Comparison of ENCODE assay signal across 9 cellular contexts in the genomic region with DNA sequence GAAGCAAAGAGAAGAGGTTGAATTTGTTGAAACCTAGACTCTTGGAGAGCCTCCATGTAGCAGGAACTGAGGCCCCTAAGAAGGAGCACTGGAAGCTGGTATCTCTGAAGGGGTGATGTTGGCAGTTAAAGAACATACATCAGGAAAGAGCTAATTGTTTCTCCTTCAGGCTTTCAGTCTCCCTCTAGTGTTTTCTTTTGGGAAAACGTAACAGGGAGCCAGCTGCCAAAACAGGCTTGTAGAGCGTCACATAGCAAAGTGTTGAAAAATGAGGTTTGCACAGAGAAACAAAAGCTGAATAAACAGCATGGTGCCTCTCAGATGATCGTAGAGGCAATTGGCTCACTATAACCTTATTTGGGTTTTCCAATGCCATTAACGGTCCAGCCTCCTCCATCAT. TPM values are rescaled to one million over a fixed set of nuclear protein-coding genes. Genes with fewer than 3 reads are reported as not detected.
DNase-seq lines count a peak whose midpoint lies in the region; ATAC-seq and TF ChIP-seq lines count a peak whose summit lies in the region.
"Had no signal": no experiment of that assay in that cellular context is flagged by ENCODE, and none has a peak within 500 bp of the region (broad histone marks: within the 10 kb centered on the region; RNA-seq: fewer than 3 reads in every experiment).

No MANE protein-coding gene starts in this region.

- 36 to 60% methylated on average over 4 of the region's 4 CpGs for WGBS in endodermal cell (ENCODE audit: insufficient coverage in 1 of 2, insufficient read length in 1 of 2), 2 experiments

- TF ChIP-seq POLR2A in breast epithelium (IDR thresholded peaks at IDR 0.05), result no peak

- POLR2A ChIA-PET in MCF 10A (lab: Yijun Ruan, JAX), result interaction anchor here (0.6 kb wide), 1 partner anchor 199 kb away, joined by 3 read pairs; no protein-coding TSS in a partner anchor

- no TSS peak for BruUV-seq in MCF 10A (replicated peaks; lab: Mats Ljungman, UMichigan)

- H3K27me3 Mint-ChIP-seq in MCF 10A (ENCODE audit: insufficient read depth, unreplicated experiment) (peaks cover 21% of the 10 kb centered on the region), endodermal cell (ENCODE audit: insufficient read depth) (peaks cover 10% of the 10 kb centered on the region)

- H3K36me3 ChIP-seq in breast epithelium, result no peaks in the 10 kb centered on the region
- no peaks in the 10 kb centered on the region for H3K36me3 ChIP-seq in endodermal cell (ENCODE audit: control insufficient read depth, insufficient read depth, low read length)

- H3K9me3 Mint-ChIP-seq in MCF 10A (ENCODE audit: unreplicated experiment) (no peaks in the 10 kb centered on the region), endodermal cell (peaks cover under 1% of the 10 kb centered on the region)

- no peak for ATAC-seq in HG03039 (IDR thresholded peaks at IDR 0.05; ENCODE audit: unreplicated experiment)
- no peak for ATAC-seq in GM21367 (IDR thresholded peaks at IDR 0.05; ENCODE audit: unreplicated experiment)
- ATAC-seq: activated T-cell treated with anti-CD3 and anti-CD28 coated beads, Interleukin-2, amount 50 U/mL, for 72 hours had no signal

- H3K36me3 Mint-ChIP-seq in MCF 10A (ENCODE audit: insufficient read depth, unreplicated experiment) (no peaks in the 10 kb centered on the region), endodermal cell (ENCODE audit: low read depth) (no peaks in the 10 kb centered on the region)

- intact Hi-C loops in MCF 10A (cut with micrococcal nuclease) (no loop called here), breast epithelium (cut with DNase I; ENCODE audit: low total_unique reads) (no loop called here)

- H3K4me1 Mint-ChIP-seq in MCF 10A (ENCODE audit: insufficient read depth, unreplicated experiment) (no peaks in the 10 kb centered on the region), endodermal cell (peaks cover 7% of the 10 kb centered on the region)

- H3K4me3 Mint-ChIP-seq in MCF 10A (ENCODE audit: unreplicated experiment) (no peak overlapping the region), endodermal cell (no peak overlapping the region)
- H3K4me3 Mint-ChIP-seq: activated T-cell treated with anti-CD3 and anti-CD28 coated beads, Interleukin-2, amount 50 U/mL, for 72 hours had no signal

- CTCF ChIA-PET in MCF 10A (lab: Yijun Ruan, JAX), result interaction anchor here (0.7 to 4.9 kb wide), 33 partner anchors 8 to 532 kb away, joined by 3 to 81 read pairs (median 4); no protein-coding TSS in a partner anchor

- H3K9ac ChIP-seq in endodermal cell (ENCODE audit: extremely low read depth, low read length, poor library complexity, severe bottlenecking), result no peak overlapping the region

- no peak overlapping the region for H3K27ac ChIP-seq in breast epithelium
- H3K27ac ChIP-seq in endodermal cell (ENCODE audit: low read depth, low read length), result no peak overlapping the region
- no peak overlapping the region for H3K27ac ChIP-seq in substantia nigra (ENCODE audit: low read depth, low read length, poor library complexity, severe bottlenecking)

- TF ChIP-seq CTCF in MCF 10A (IDR thresholded peaks at IDR 0.05; ENCODE audit: unreplicated experiment) (peak; percentile 44), breast epithelium (IDR thresholded peaks at IDR 0.05) (no peak), endodermal cell (conservative IDR thresholded peaks at IDR 0.05) (peak; percentile 78)

- H3K27me3 ChIP-seq in breast epithelium, result no peaks in the 10 kb centered on the region
- no peaks in the 10 kb centered on the region for H3K27me3 ChIP-seq in endodermal cell (ENCODE audit: control insufficient read depth, insufficient read depth, low read length, poor library complexity, severe bottlenecking)

- H3K4me3 ChIP-seq in breast epithelium (no peak overlapping the region), endodermal cell (ENCODE audit: low read length) (no peak overlapping the region)

- no peaks in the 10 kb centered on the region for H3K9me3 ChIP-seq in breast epithelium
- no peaks in the 10 kb centered on the region for H3K9me3 ChIP-seq in endodermal cell (ENCODE audit: control insufficient read depth, low read length)

- no peaks in the 10 kb centered on the region for H3K4me1 ChIP-seq in breast epithelium
- H3K4me1 ChIP-seq in endodermal cell (ENCODE audit: control insufficient read depth, insufficient read depth, low read length), result peaks cover 4% of the 10 kb centered on the region

- DNase-seq in MCF 10A (ENCODE audit: unreplicated experiment) (peak; percentile 50), breast epithelium (ENCODE audit: low spot score in 2 of 2) (no peak), NCI-H2196 treated with DMSO at 0.1 percent for 48 hours (lab: John Stamatoyannopoulos, UW; ENCODE audit: unreplicated experiment) (peak; percentile 23), endodermal cell (peak; percentile 75), smooth muscle cell of the brain vasculature (ENCODE audit: low read depth, low spot score) (peak; percentile 10), substantia nigra (lab: John Stamatoyannopoulos, UW) (no peak)
- DNase-seq: activated T-cell treated with anti-CD3 and anti-CD28 coated beads, Interleukin-2, amount 50 U/mL, for 72 hours had no signal

- H3K27ac Mint-ChIP-seq in MCF 10A (ENCODE audit: low read depth, unreplicated experiment) (no peak overlapping the region), endodermal cell (no peak overlapping the region)
- H3K27ac Mint-ChIP-seq: activated T-cell treated with anti-CD3 and anti-CD28 coated beads, Interleukin-2, amount 50 U/mL, for 72 hours had no signal

RNA-seq across cellular contexts. Expression of a gene that starts 46.9 kb away (rescaled TPM):
- 149 and 160 TPM in 2 replicates for total RNA-seq in MCF 10A (2022)
- 100 to 1,000 TPM in 1 of 3 donors, 10 to 100 TPM in 2; 69.6 to 112 (median 81.3) TPM for total RNA-seq in breast epithelium
- 100 to 1,000 TPM; 207 to 259 TPM for total RNA-seq in endodermal cell
- 199 TPM for polyA plus RNA-seq in endodermal cell (2013, experiment 1 of 2)
- 187 TPM for polyA plus RNA-seq in endodermal cell (2013, experiment 2 of 2)

Comparison
In these comparisons a context has a peak if more than half of its experiments do, and no peak if none do; other contexts are left out.
1. DNase-seq: peak in MCF 10A (single experiment), NCI-H2196 treated with DMSO at 0.1 percent for 48 hours (single experiment), endodermal cell (single experiment) and smooth muscle cell of the brain vasculature (single experiment); none in breast epithelium (0 of 2) and substantia nigra (0 of 49).
2. CTCF ChIP-seq: peak in MCF 10A (single experiment) and endodermal cell (single experiment); none in breast epithelium (0 of 3).